In the genomic region with DNA sequence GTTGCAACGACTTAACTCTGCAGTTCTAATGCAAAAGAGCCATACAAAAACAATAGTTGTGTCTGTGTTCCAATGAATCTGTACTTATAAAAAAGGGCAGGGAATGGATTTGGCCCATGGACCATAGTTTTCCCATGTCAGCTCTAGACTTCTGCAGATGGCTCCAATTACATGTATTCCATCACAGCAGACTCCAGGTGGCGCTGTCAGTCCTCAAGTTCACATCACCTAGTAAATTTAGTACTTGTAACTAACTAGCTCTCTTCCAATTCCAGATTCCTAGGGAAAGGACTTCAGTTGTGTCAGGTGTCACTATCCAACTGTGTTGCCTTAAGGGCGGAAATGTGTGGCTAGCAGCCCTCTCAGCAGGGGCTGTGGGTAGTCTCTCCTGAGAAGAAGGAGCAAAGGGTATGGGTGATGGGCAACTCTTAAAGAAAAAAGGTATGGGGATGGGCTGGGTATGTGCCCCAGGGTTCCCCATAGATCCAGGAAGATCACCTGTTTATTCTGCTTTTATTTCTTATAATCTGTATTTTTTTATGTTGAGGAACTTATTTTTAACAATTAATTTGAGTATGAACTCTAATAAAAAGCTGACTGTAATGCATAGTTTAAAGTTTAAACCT, we compare ENCODE assay signal across 8 cellular contexts. TPM values are rescaled to one million over a fixed set of nuclear protein-coding genes. Genes with fewer than 3 reads are reported as not detected.
DNase-seq lines count a peak whose midpoint lies in the region; ATAC-seq, FAIRE-seq and TF ChIP-seq lines count a peak whose summit lies in the region.

No MANE protein-coding gene starts in this region.

- FAIRE-seq in RCC 7860 (lab: Jason Lieb, UNC): no peak

- no peak overlapping the region for H3K4me3 ChIP-seq in CD8-positive, alpha-beta memory T cell (ENCODE audit: low read length)
- H3K4me3 ChIP-seq in fibroblast of the aortic adventitia (ENCODE audit: low read depth, low read length) (no peak overlapping the region), thyroid gland (replicated peaks in 1 of 3) (no peak overlapping the region)

- no peak overlapping the region for H3K27ac Mint-ChIP-seq in CD8-positive, alpha-beta memory T cell
- no peak overlapping the region for H3K27ac Mint-ChIP-seq in activated T-cell treated with anti-CD3 and anti-CD28 coated beads, Interleukin-2, amount 50 U/mL, for 72 hours

- POLR2A ChIA-PET in CD8-positive, alpha-beta memory T cell (lab: Charles Lee): no interaction called here

- WGBS in thyroid gland, 2 donors: 39 to 42% methylated on average over 3 of the region's 3 CpGs

- no peaks in the 10 kb centered on the region for H3K9me3 Mint-ChIP-seq in CD8-positive, alpha-beta memory T cell
- no peaks in the 10 kb centered on the region for H3K9me3 Mint-ChIP-seq in activated T-cell treated with anti-CD3 and anti-CD28 coated beads, Interleukin-2, amount 50 U/mL, for 72 hours

- H3K36me3 ChIP-seq in CD8-positive, alpha-beta memory T cell (ENCODE audit: insufficient read depth, low read length): no peaks in the 10 kb centered on the region
- H3K36me3 ChIP-seq in thyroid gland: peaks cover 0 to 2% of the 10 kb centered on the region in 2 donors

- peaks cover 5 to 47% (median 15%) of the 10 kb centered on the region in 3 donors for H3K36me3 Mint-ChIP-seq in CD8-positive, alpha-beta memory T cell
- H3K36me3 Mint-ChIP-seq in activated T-cell treated with anti-CD3 and anti-CD28 coated beads, Interleukin-2, amount 50 U/mL, for 72 hours (ENCODE audit: insufficient read depth in 2 of 2): no peaks in the 10 kb centered on the region

- ATAC-seq in activated T-cell treated with anti-CD3 and anti-CD28 coated beads, Interleukin-2, amount 50 U/mL, for 72 hours (replicated peaks in 1 of 2): peak in 1 of 2 donors; percentile 26
- ATAC-seq in omental fat pad (ENCODE audit: low FRiP score): no peak

- TF ChIP-seq CTCF in fibroblast of the aortic adventitia (IDR thresholded peaks at IDR 0.05; ENCODE audit: insufficient read depth, low read length) (peak; percentile 72), omental fat pad (IDR thresholded peaks at IDR 0.05) (no peak), thyroid gland (IDR thresholded peaks at IDR 0.05) (peak in 4 of 6 experiments; percentile 33 to 63 (median 50))

- H3K27me3 ChIP-seq in CD8-positive, alpha-beta memory T cell (ENCODE audit: insufficient read depth, low read length, poor library complexity, severe bottlenecking): no peaks in the 10 kb centered on the region
- no peaks in the 10 kb centered on the region for H3K27me3 ChIP-seq in thyroid gland

- no peaks in the 10 kb centered on the region for H3K9me3 ChIP-seq in CD8-positive, alpha-beta memory T cell (ENCODE audit: low read length)
- H3K9me3 ChIP-seq in thyroid gland: no peaks in the 10 kb centered on the region

- no peaks in the 10 kb centered on the region for H3K27me3 Mint-ChIP-seq in CD8-positive, alpha-beta memory T cell
- no peaks in the 10 kb centered on the region for H3K27me3 Mint-ChIP-seq in activated T-cell treated with anti-CD3 and anti-CD28 coated beads, Interleukin-2, amount 50 U/mL, for 72 hours (ENCODE audit: low read depth)

- no peak overlapping the region for H3K27ac ChIP-seq in CD8-positive, alpha-beta memory T cell (ENCODE audit: low read depth, low read length)
- H3K27ac ChIP-seq in thyroid gland: no peak overlapping the region

- DNase-seq in CD8-positive, alpha-beta memory T cell: peak; percentile 33 to 72 (median 50)
- DNase-seq in HT-29 (ENCODE audit: low spot score): peak; percentile 90
- peak; percentile 41 for DNase-seq in RCC 7860 (ENCODE audit: low spot score)
- DNase-seq in activated T-cell treated with anti-CD3 and anti-CD28 coated beads, Interleukin-2, amount 50 U/mL, for 72 hours: peak; percentile 61 to 69
- peak; percentile 87 for DNase-seq in fibroblast of the aortic adventitia (ENCODE audit: low read depth)
- peak; percentile 42 for DNase-seq in omental fat pad (ENCODE audit: low spot score)
- peak; percentile 47 to 62 for DNase-seq in thyroid gland
- no peak for DNase-seq in middle frontal gyrus (ENCODE audit: extremely low spot score, low spot score)

- no peak for TF ChIP-seq POLR2A in thyroid gland (IDR thresholded peaks at IDR 0.05)

- H3K4me3 Mint-ChIP-seq in CD8-positive, alpha-beta memory T cell: no peak overlapping the region
- H3K4me3 Mint-ChIP-seq in activated T-cell treated with anti-CD3 and anti-CD28 coated beads, Interleukin-2, amount 50 U/mL, for 72 hours: no peak overlapping the region

- CTCF ChIA-PET in CD8-positive, alpha-beta memory T cell (lab: Charles Lee): interaction anchor here (0.8 to 2.1 kb wide), 20 partner anchors 10 to 546 kb away, joined by 3 to 14 read pairs (median 3); a partner anchor contains a TSS

- intact Hi-C loops in thyroid gland (cut with DNase I): no loop called here

- no peaks in the 10 kb centered on the region for H3K4me1 ChIP-seq in CD8-positive, alpha-beta memory T cell (ENCODE audit: insufficient read depth, low read length)
- H3K4me1 ChIP-seq in thyroid gland: no peaks in the 10 kb centered on the region

- H3K4me1 Mint-ChIP-seq in CD8-positive, alpha-beta memory T cell: peaks cover 0 to 3% (median 0%) of the 10 kb centered on the region in 3 donors
- H3K4me1 Mint-ChIP-seq in activated T-cell treated with anti-CD3 and anti-CD28 coated beads, Interleukin-2, amount 50 U/mL, for 72 hours (ENCODE audit: low read depth): no peaks in the 10 kb centered on the region

RNA-seq across cellular contexts. Expression of a gene that starts 36.2 kb away (rescaled TPM):
- total RNA-seq in CD8-positive, alpha-beta memory T cell: 10 to 100 TPM; 12.4 to 17.3 TPM
- 12.0 TPM for polyA plus RNA-seq in CD8-positive, alpha-beta memory T cell
- total RNA-seq in HT-29 (2014; rRNA removed; shearing (Covaris generic)): 13.5 and 14.2 TPM in 2 replicates
- 10 to 100 TPM; 19.0 to 27.2 TPM for total RNA-seq in activated T-cell treated with anti-CD3 and anti-CD28 coated beads, Interleukin-2, amount 50 U/mL, for 72 hours
- total RNA-seq in fibroblast of the aortic adventitia (ENCODE audit: low replicate concordance) (21.2 and 24.9 TPM in 2 replicates), omental fat pad (10 to 100 TPM in 3 of 4 donors, 1 to 10 TPM in 1; 6.1 to 25.7 (median 16.2) TPM), thyroid gland (10 to 100 TPM; 33.7 to 54.4 (median 48.0) TPM)

RNA-seq across cellular contexts. Expression of a gene that starts 36.2 kb away (rescaled TPM):
- under 1 TPM; 0.27 to 0.33 TPM for total RNA-seq in CD8-positive, alpha-beta memory T cell
- not detected for polyA plus RNA-seq in CD8-positive, alpha-beta memory T cell
- total RNA-seq in HT-29 (2014; rRNA removed; shearing (Covaris generic)): 1.0 TPM in 1 of 2 replicates, not detected in the other
- total RNA-seq in activated T-cell treated with anti-CD3 and anti-CD28 coated beads, Interleukin-2, amount 50 U/mL, for 72 hours: under 1 TPM; 0.22 to 0.30 TPM
- total RNA-seq in fibroblast of the aortic adventitia (ENCODE audit: low replicate concordance) (not detected in 2 replicates), omental fat pad (not detected), thyroid gland (under 1 TPM in 1 of 4 donors, not detected in 3; 0.33 TPM)

Comparison
In these comparisons a context has a peak if more than half of its experiments do, and no peak if none do; other contexts are left out.
1. CTCF ChIP-seq: peak in fibroblast of the aortic adventitia (single experiment) and thyroid gland (4 of 6); none in omental fat pad (0 of 3).